In genomic region chr21:41951876-41952567, GRCh38 we compare ENCODE assay signal across 9 cellular contexts. TPM values are rescaled to one million over a fixed set of nuclear protein-coding genes. Genes with fewer than 3 reads are reported as not detected.
A peak's percentile ranks its signal among the peaks of the same experiment; 100 is the strongest.
DNase-seq lines count a peak whose midpoint lies in the region; ATAC-seq and TF ChIP-seq lines count a peak whose summit lies in the region.
"Had no signal": no experiment of that assay in that cellular context is flagged by ENCODE, and none has a peak within 500 bp of the region (broad histone marks: within the 10 kb centered on the region; RNA-seq: fewer than 3 reads in every experiment).

No MANE protein-coding gene starts in this region.

- WGBS in GM23248 (ENCODE audit: low coverage in 1 of 2, low lambda C conversion rate in 2 of 2, missing lambda C conversion rate in 2 of 2), 2 experiments = 93 to 96% methylated on average over 5 of the region's 5 CpGs
- 56 to 73% (median 66%) methylated on average over 5 of the region's 5 CpGs for WGBS in spleen, 5 donors

- H3K4me3 Mint-ChIP-seq in WTC11 = peak overlapping the region; percentile 68

- CTCF ChIA-PET in WTC11 (lab: Charles Lee) = interaction anchor here (0.6 to 1.0 kb wide), 3 partner anchors 78 to 339 kb away, joined by 3 to 4 read pairs (median 3); no protein-coding TSS in a partner anchor

- H3K9me3 ChIP-seq in GM23248 (ENCODE audit: low read depth) (no peaks in the 10 kb centered on the region), spleen (no peaks in the 10 kb centered on the region)

- ATAC-seq in WTC11 = no peak
- ATAC-seq in GM21576 (IDR thresholded peaks at IDR 0.05; ENCODE audit: unreplicated experiment) = no peak
- ATAC-seq in HG03097 (IDR thresholded peaks at IDR 0.05; ENCODE audit: low FRiP score, unreplicated experiment) = no peak

- no peaks in the 10 kb centered on the region for H3K9me3 Mint-ChIP-seq in WTC11

- H3K27me3 ChIP-seq in GM23248 (replicated peaks; ENCODE audit: insufficient read depth) (no peaks in the 10 kb centered on the region), spleen (replicated peaks in 1 of 7) (peaks cover 0 to 22% (median 8%) of the 10 kb centered on the region in 7 donors)

- no peaks in the 10 kb centered on the region for H3K36me3 Mint-ChIP-seq in WTC11

- intact Hi-C loops in spleen (cut with DNase I; ENCODE audit: low total_unique reads) = loop anchor here (10.0 kb wide), 1 partner anchor 53 kb away; no protein-coding TSS in a partner anchor

- H3K4me1 ChIP-seq in GM23248 (ENCODE audit: insufficient read depth) (peaks cover 37% of the 10 kb centered on the region), spleen (peaks cover 13 to 92% (median 55%) of the 10 kb centered on the region in 6 donors)

- no peaks in the 10 kb centered on the region for H4K20me1 ChIP-seq in GM23248 (ENCODE audit: insufficient read depth)

- no peaks in the 10 kb centered on the region for H3K9me2 ChIP-seq in GM23248 (ENCODE audit: insufficient read depth)

- H3K9ac ChIP-seq in GM23248 = no peak overlapping the region

- H3K27ac ChIP-seq in GM23248 (no peak overlapping the region), spleen (peak overlapping the region; percentile 66 to 94 (median 88))

- H3F3A ChIP-seq in GM23248 (ENCODE audit: insufficient read depth) = peaks cover 34% of the 10 kb centered on the region

- TF ChIP-seq CTCF in WTC11 (IDR thresholded peaks at IDR 0.05) = no peak
- no peak for TF ChIP-seq CTCF in fibroblast of the aortic adventitia (IDR thresholded peaks at IDR 0.05; ENCODE audit: insufficient read depth, low read length)
- no peak for TF ChIP-seq CTCF in spleen (IDR thresholded peaks at IDR 0.05 in 8 of 11, conservative IDR thresholded peaks at IDR 0.05 in 3 of 11)

- POLR2A ChIA-PET in WTC11 (lab: Charles Lee) = no interaction called here

- peaks cover 38% of the 10 kb centered on the region for H3K4me1 Mint-ChIP-seq in WTC11

- no peak overlapping the region for H2AFZ ChIP-seq in GM23248

- H3K4me3 ChIP-seq in GM23248 = peak overlapping the region; percentile 79; the same call in 1 of the 2 replicates
- H3K4me3 ChIP-seq in fibroblast of the aortic adventitia (ENCODE audit: low read depth, low read length) = peak overlapping the region; percentile 80
- H3K4me3 ChIP-seq in spleen = peak overlapping the region; percentile 54 to 84 (median 64)

- H3K27me3 Mint-ChIP-seq in WTC11 (ENCODE audit: low read depth) = peaks cover 19% of the 10 kb centered on the region

- in situ Hi-C loops in GM23248 (cut with MboI) = no loop called here

- H3K27ac Mint-ChIP-seq in WTC11 = no peak overlapping the region

- H3K79me2 ChIP-seq in GM23248 (ENCODE audit: insufficient read depth) = peaks cover 59% of the 10 kb centered on the region

- H3K36me3 ChIP-seq in GM23248 (ENCODE audit: low read depth) (no peaks in the 10 kb centered on the region), spleen (no peaks in the 10 kb centered on the region)

- TF ChIP-seq POLR2A in spleen (IDR thresholded peaks at IDR 0.05) = peak in 1 of 3 donors; percentile 40

- DNase-seq in GM23248 (no peak), WTC11 (ENCODE audit: low spot score) (no peak), fibroblast of the aortic adventitia (ENCODE audit: low read depth) (no peak), spleen (peak; percentile 81), superior temporal gyrus (ENCODE audit: extremely low spot score) (no peak)
- DNase-seq: activated CD4-positive, alpha-beta T cell treated with anti-CD3 and anti-CD28 coated beads for 1 hour; GOT3 had no signal

- H3K4me2 ChIP-seq in GM23248 (ENCODE audit: unreplicated experiment) = peak overlapping the region; percentile 75

TF ChIP-seq in WTC11, 78 proteins besides CTCF, POLR2A, EP300 and RAD21:
- TF ChIP-seq, protein P1, sequence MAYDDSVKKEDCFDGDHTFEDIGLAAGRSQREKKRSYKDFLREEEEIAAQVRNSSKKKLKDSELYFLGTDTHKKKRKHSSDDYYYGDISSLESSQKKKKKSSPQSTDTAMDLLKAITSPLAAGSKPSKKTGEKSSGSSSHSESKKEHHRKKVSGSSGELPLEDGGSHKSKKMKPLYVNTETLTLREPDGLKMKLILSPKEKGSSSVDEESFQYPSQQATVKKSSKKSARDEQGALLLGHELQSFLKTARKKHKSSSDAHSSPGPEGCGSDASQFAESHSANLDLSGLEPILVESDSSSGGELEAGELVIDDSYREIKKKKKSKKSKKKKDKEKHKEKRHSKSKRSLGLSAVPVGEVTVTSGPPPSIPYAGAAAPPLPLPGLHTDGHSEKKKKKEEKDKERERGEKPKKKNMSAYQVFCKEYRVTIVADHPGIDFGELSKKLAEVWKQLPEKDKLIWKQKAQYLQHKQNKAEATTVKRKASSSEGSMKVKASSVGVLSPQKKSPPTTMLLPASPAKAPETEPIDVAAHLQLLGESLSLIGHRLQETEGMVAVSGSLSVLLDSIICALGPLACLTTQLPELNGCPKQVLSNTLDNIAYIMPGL (CRISPR knock-in tag; IDR thresholded peaks at IDR 0.05) = no peak
- TF ChIP-seq NR2C2 (CRISPR knock-in tag; IDR thresholded peaks at IDR 0.05) = no peak
- no peak for TF ChIP-seq MXD4 (CRISPR knock-in tag; IDR thresholded peaks at IDR 0.05; ENCODE audit: borderline replicate concordance)
- TF ChIP-seq ATF6 (CRISPR knock-in tag; IDR thresholded peaks at IDR 0.05) = no peak
- TF ChIP-seq MLX (CRISPR knock-in tag; IDR thresholded peaks at IDR 0.05) = no peak
- no peak for TF ChIP-seq FOXP1 (CRISPR knock-in tag; IDR thresholded peaks at IDR 0.05; ENCODE audit: borderline replicate concordance)
- TF ChIP-seq RORB (CRISPR knock-in tag; IDR thresholded peaks at IDR 0.05) = no peak
- TF ChIP-seq SOX15 (CRISPR knock-in tag; IDR thresholded peaks at IDR 0.05) = no peak

RNA-seq across cellular contexts. Expression of gene C2CD2, which starts 1.8 kb away (rescaled TPM):
- 11.5 and 12.2 TPM in 2 replicates for total RNA-seq in GM23248 (2014; rRNA removed; shearing (Covaris generic))
- polyA plus RNA-seq in GM23248 (2016; fragmentation: Nextera tagmentation; extraction: Ambion mirVana) = 5.9 and 7.6 TPM in 2 replicates
- total RNA-seq in WTC11 (2021) = 11.2 to 14.9 TPM (median 14.1 TPM) in 3 replicates
- total RNA-seq in fibroblast of the aortic adventitia (ENCODE audit: low replicate concordance) = 14.7 and 20.2 TPM in 2 replicates
- 100 to 1,000 TPM in 4 of 7 donors, 10 to 100 TPM in 3; 74.0 to 163 (median 105) TPM for total RNA-seq in spleen
- 10 to 100 TPM; 12.9 to 30.3 (median 18.0) TPM for polyA plus RNA-seq in spleen

RNA-seq across cellular contexts. Expression of gene ZBTB21, which starts 58.1 kb away (rescaled TPM):
- total RNA-seq in GM23248 (2014; rRNA removed; shearing (Covaris generic)) = 10.6 and 10.7 TPM in 2 replicates
- polyA plus RNA-seq in GM23248 (2016; fragmentation: Nextera tagmentation; extraction: Ambion mirVana) (9.1 and 10.7 TPM in 2 replicates), spleen (1 to 10 TPM; 1.9 to 3.0 (median 1.9) TPM)
- total RNA-seq in WTC11 (2021) (13.8 to 14.2 TPM (median 14.2 TPM) in 3 replicates), fibroblast of the aortic adventitia (ENCODE audit: low replicate concordance) (4.4 and 15.4 TPM in 2 replicates), spleen (10 to 100 TPM; 10.6 to 21.7 (median 16.2) TPM)
